ENCODE assay signal across 8 cellular contexts in the genomic region with DNA sequence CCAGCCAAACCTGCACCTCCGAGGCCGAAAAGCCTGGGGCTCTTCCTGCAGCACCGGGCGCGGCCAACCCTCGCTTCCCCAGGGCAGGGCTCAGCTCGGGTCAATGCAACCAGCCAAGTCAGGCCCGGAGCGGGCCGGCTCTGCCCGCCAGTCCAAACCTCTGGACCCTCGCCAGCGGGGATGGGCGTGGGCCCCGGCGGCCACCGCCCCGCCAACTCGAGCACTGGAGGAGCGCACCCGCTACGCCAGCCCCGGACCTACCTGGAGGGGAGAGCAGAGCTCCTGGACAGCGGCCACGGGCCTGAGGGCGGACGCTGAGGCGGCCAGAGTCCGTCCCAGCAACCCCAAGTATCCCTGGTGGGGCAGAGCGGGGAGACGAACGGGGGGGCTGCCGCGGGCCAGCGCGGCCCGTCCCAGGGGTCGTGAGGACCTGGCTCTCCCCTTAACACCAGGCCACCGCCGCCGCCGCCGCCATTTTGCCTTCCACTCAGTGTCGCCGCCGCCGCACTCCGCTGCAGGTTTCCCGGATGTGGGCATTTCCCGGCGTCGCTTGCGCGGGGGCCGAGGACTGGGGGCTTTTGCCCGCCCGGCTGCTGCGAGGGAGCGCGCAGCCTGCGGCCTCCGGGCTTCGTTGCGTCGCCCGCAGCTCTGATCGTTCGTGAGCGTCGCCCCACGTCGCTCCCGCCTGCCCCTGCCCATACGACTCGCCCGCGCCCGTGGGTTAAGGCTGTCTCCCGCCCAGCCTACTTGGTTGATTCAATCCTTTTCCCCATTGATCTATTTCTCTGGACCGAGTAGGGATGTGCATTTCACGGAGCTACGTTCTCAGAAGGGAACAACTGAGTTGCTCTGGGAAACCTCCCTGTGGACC. TPM values are rescaled to one million over a fixed set of nuclear protein-coding genes. Genes with fewer than 3 reads are reported as not detected.
A peak's percentile ranks its signal among the peaks of the same experiment; 100 is the strongest.
DNase-seq lines count a peak whose midpoint lies in the region; ATAC-seq and TF ChIP-seq lines count a peak whose summit lies in the region.

A gene (minus strand): TSS at position 514 of the 871 bp plus-strand sequence. CDS start 15,975 bp downstream, outside the sequence.

- no peaks in the 10 kb centered on the region for H3F3A ChIP-seq in SU-DHL-6 (ENCODE audit: insufficient read depth)

- H3K27me3 ChIP-seq in SU-DHL-6 (ENCODE audit: low read length) (no peaks in the 10 kb centered on the region), parathyroid adenoma (ENCODE audit: control insufficient read depth, insufficient read depth, low read length) (no peaks in the 10 kb centered on the region), tibial artery (no peaks in the 10 kb centered on the region)

- peaks cover 28% of the 10 kb centered on the region for H3K4me1 Mint-ChIP-seq in activated naive CD8-positive, alpha-beta T cell treated with anti-CD3 and anti-CD28 coated beads, Interleukin-2, amount 10 ng/mL, durations not matched to agents 7 days and 5 days

- no peaks in the 10 kb centered on the region for H3K27me3 Mint-ChIP-seq in activated naive CD8-positive, alpha-beta T cell treated with anti-CD3 and anti-CD28 coated beads, Interleukin-2, amount 10 ng/mL, durations not matched to agents 7 days and 5 days

- H3K9me3 ChIP-seq in SU-DHL-6 (ENCODE audit: insufficient read depth, low read length), result no peaks in the 10 kb centered on the region
- no peaks in the 10 kb centered on the region for H3K9me3 ChIP-seq in parathyroid adenoma (ENCODE audit: control insufficient read depth, low read length)
- no peaks in the 10 kb centered on the region for H3K9me3 ChIP-seq in tibial artery

- H3K4me2 ChIP-seq in SU-DHL-6 (ENCODE audit: low read depth, low read length, poor library complexity, severe bottlenecking) (peak within 1 kb of the TSS; percentile 98), parathyroid adenoma (ENCODE audit: low read length) (peak within 1 kb of the TSS; percentile 81)

- ATAC-seq in HG02678 (IDR thresholded peaks at IDR 0.05; ENCODE audit: unreplicated experiment) (peak; percentile 87), Right ventricle myocardium inferior (peak; percentile 94)
- peak; percentile 90 for ATAC-seq in activated naive CD8-positive, alpha-beta T cell treated with anti-CD3 and anti-CD28 coated beads, Interleukin-2, amount 10 ng/mL, durations not matched to agents 7 days and 5 days (ENCODE audit: low read depth)

- POLR2A ChIA-PET in activated naive CD8-positive, alpha-beta T cell treated with anti-CD3 and anti-CD28 coated beads, Interleukin-2, amount 10 ng/mL, durations not matched to agents 7 days and 5 days (lab: Charles Lee), result interaction anchor here (0.5 to 3.7 kb wide), 15 partner anchors 10 to 1169 kb away, joined by 3 to 51 read pairs (median 4); a partner anchor contains a TSS

- H3K4me3 Mint-ChIP-seq in activated naive CD8-positive, alpha-beta T cell treated with anti-CD3 and anti-CD28 coated beads, Interleukin-2, amount 10 ng/mL, durations not matched to agents 7 days and 5 days, result peak within 1 kb of the TSS; percentile 95

- H3K4me3 ChIP-seq in GM12865 (ENCODE audit: low read depth, low read length) (peak within 1 kb of the TSS; percentile 100), SU-DHL-6 (ENCODE audit: insufficient read depth, low read length, poor library complexity, severe bottlenecking) (peak within 1 kb of the TSS; percentile 90), parathyroid adenoma (ENCODE audit: low read depth, low read length) (peak within 1 kb of the TSS; percentile 97), tibial artery (peak within 1 kb of the TSS; percentile 87)

- intact Hi-C loops in Right ventricle myocardium inferior (cut with DNase I), result loop anchor here (2.0 to 10.0 kb wide), 2 partner anchors 69 to 153 kb away; a partner anchor contains a TSS
- intact Hi-C loops in tibial artery (cut with DNase I; ENCODE audit: low total_unique reads), result loop anchor here (10.0 kb wide), 1 partner anchor 207 kb away; a partner anchor contains a TSS

- peak within 1 kb of the TSS; percentile 91 for H2AFZ ChIP-seq in SU-DHL-6 (ENCODE audit: low read depth, low read length, severe bottlenecking)
- H2AFZ ChIP-seq in parathyroid adenoma, result peak within 1 kb of the TSS; percentile 93

- H4K20me1 ChIP-seq in SU-DHL-6 (ENCODE audit: low read depth, low read length), result peaks cover 3% of the 10 kb centered on the region; the same call in 1 of the 2 replicates

- peaks cover 16% of the 10 kb centered on the region for H3K36me3 Mint-ChIP-seq in activated naive CD8-positive, alpha-beta T cell treated with anti-CD3 and anti-CD28 coated beads, Interleukin-2, amount 10 ng/mL, durations not matched to agents 7 days and 5 days

- TF ChIP-seq CTCF in GM12865 (IDR thresholded peaks at IDR 0.05; ENCODE audit: insufficient read depth, low read depth, low read length, missing control alignments) (no peak), SU-DHL-6 (IDR thresholded peaks at IDR 0.05; ENCODE audit: insufficient read depth, low read length, poor library complexity, severe bottlenecking) (no peak), parathyroid adenoma (IDR thresholded peaks at IDR 0.05) (no peak), tibial artery (IDR thresholded peaks at IDR 0.05) (no peak)

- no peaks in the 10 kb centered on the region for H3K9me3 Mint-ChIP-seq in activated naive CD8-positive, alpha-beta T cell treated with anti-CD3 and anti-CD28 coated beads, Interleukin-2, amount 10 ng/mL, durations not matched to agents 7 days and 5 days

- peak within 1 kb of the TSS; percentile 98 for H3K27ac Mint-ChIP-seq in activated naive CD8-positive, alpha-beta T cell treated with anti-CD3 and anti-CD28 coated beads, Interleukin-2, amount 10 ng/mL, durations not matched to agents 7 days and 5 days

- H3K79me2 ChIP-seq in SU-DHL-6 (ENCODE audit: insufficient read depth, low read length), result peaks cover 51% of the 10 kb centered on the region
- peaks cover 24% of the 10 kb centered on the region for H3K79me2 ChIP-seq in parathyroid adenoma

- H3K36me3 ChIP-seq in SU-DHL-6 (ENCODE audit: low read length) (peaks cover 5% of the 10 kb centered on the region; the same call in 1 of the 2 replicates), parathyroid adenoma (ENCODE audit: control insufficient read depth, insufficient read depth, low read length) (no peaks in the 10 kb centered on the region), tibial artery (peaks cover 0 to 7% (median 0%) of the 10 kb centered on the region in 3 donors)

- H3K4me1 ChIP-seq in parathyroid adenoma (no peaks in the 10 kb centered on the region), tibial artery (peaks cover 0 to 29% (median 16%) of the 10 kb centered on the region in 4 donors)

- H3K9ac ChIP-seq in SU-DHL-6 (ENCODE audit: low read length) (peak within 1 kb of the TSS; percentile 99), parathyroid adenoma (peak within 1 kb of the TSS; percentile 94)

- H3K9me2 ChIP-seq in SU-DHL-6 (replicated peaks; ENCODE audit: insufficient read depth, low read length), result no peaks in the 10 kb centered on the region

- peak within 1 kb of the TSS; percentile 63 for H3K27ac ChIP-seq in SU-DHL-6 (ENCODE audit: low read depth, low read length)
- H3K27ac ChIP-seq in parathyroid adenoma, result peak within 1 kb of the TSS; percentile 98
- H3K27ac ChIP-seq in tibial artery, result peak within 1 kb of the TSS; percentile 97 to 99

- DNase-seq in GM12865 (ENCODE audit: low read depth) (peak; percentile 93), NCI-H1105 treated with DMSO at 0.1 percent for 48 hours (lab: John Stamatoyannopoulos, UW) (peak; percentile 88), Right ventricle myocardium inferior (ENCODE audit: missing footprints) (peak; percentile 96), tibial artery (peak; percentile 88 to 93)
- DNase-seq in activated naive CD8-positive, alpha-beta T cell treated with anti-CD3 and anti-CD28 coated beads, Interleukin-2, amount 10 ng/mL, durations not matched to agents 7 days and 5 days, result peak; percentile 97

RNA-seq across cellular contexts. Expression of the gene that starts here (rescaled TPM):
- 10 to 100 TPM; 37.7 to 38.5 TPM for total RNA-seq in activated naive CD8-positive, alpha-beta T cell treated with anti-CD3 and anti-CD28 coated beads, Interleukin-2, amount 10 ng/mL, durations not matched to agents 7 days and 5 days
- total RNA-seq in Right ventricle myocardium inferior, result 10.3 TPM

Comparison
In these comparisons a context has a peak if more than half of its experiments do, and no peak if none do; other contexts are left out.
1. Peak in every context shown above with its lines: DNase-seq, ATAC-seq, H3K4me3 ChIP-seq and H3K27ac ChIP-seq.